ENCODE assay signal across 27 cellular contexts in the genomic region with DNA sequence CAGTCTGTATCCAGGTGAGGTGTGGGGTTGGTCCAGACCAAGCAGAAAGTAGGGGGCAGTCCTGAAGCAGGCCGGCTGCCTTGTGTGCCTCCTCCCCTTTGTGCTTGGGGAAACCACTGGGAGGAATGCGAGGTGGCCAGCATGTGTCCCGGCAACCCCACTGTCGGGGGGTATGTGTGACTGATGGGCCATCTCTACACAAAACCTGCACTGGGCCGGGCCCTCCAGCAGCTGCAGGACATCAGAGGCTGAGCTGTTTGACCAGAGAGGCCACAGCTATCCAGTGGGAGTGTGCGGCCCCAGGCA. TPM values are rescaled to one million over a fixed set of nuclear protein-coding genes. Genes with fewer than 3 reads are reported as not detected.
DNase-seq lines count a peak whose midpoint lies in the region; ATAC-seq and TF ChIP-seq lines count a peak whose summit lies in the region.
"Had no signal": no experiment of that assay in that cellular context is flagged by ENCODE, and none has a peak within 500 bp of the region (broad histone marks: within the 10 kb centered on the region; RNA-seq: fewer than 3 reads in every experiment).

No MANE protein-coding gene starts in this region.

- in situ Hi-C loops in KBM-7 (cut with MboI; ENCODE audit: low pct_unique_long_range_greater_than_20kb, low sequenced_read_pairs) = no loop called here

- H3K4me1 ChIP-seq in neuronal stem cell (ENCODE audit: control insufficient read depth in 2 of 2, insufficient read depth in 1 of 2, low read depth in 1 of 2, low read length in 2 of 2) = peaks cover 17 to 25% of the 10 kb centered on the region in 2 donors
- H3K4me1 ChIP-seq: breast epithelium had no signal

- intact Hi-C loops in Calu3 (cut with micrococcal nuclease; ENCODE audit: unreplicated experiment) = no loop called here

- no peak overlapping the region for H3K4me3 ChIP-seq in neuronal stem cell (ENCODE audit: low read length in 2 of 2)
- H3K4me3 ChIP-seq: adrenal gland, breast epithelium, colonic mucosa, left lung, mucosa of descending colon, tibial nerve had no signal

- peak overlapping the region; percentile 46 for H2BK12ac ChIP-seq in neuronal stem cell (ENCODE audit: low read length)

- no peak overlapping the region for H2AFZ ChIP-seq in neuronal stem cell (ENCODE audit: low read length)

- no peaks in the 10 kb centered on the region for H3K9me3 Mint-ChIP-seq in Calu3 (ENCODE audit: low read depth, unreplicated experiment)
- H3K9me3 Mint-ChIP-seq: activated T-cell treated with anti-CD3 and anti-CD28 coated beads, Interleukin-2, amount 50 U/mL, for 24 hours had no signal

- ATAC-seq in GM21390 (IDR thresholded peaks at IDR 0.05; ENCODE audit: unreplicated experiment) (no peak), HG02870 (IDR thresholded peaks at IDR 0.05; ENCODE audit: unreplicated experiment) (no peak)
- ATAC-seq: left lung had no signal

- no peak overlapping the region for H2BK5ac ChIP-seq in neuronal stem cell (ENCODE audit: low read length)

- no peaks in the 10 kb centered on the region for H3K27me3 ChIP-seq in neuronal stem cell (ENCODE audit: control insufficient read depth in 3 of 3, insufficient read depth in 3 of 3, low read depth in 1 of 3, low read length in 3 of 3)
- H3K27me3 ChIP-seq: adrenal gland, breast epithelium, colonic mucosa, left lung, neutrophil, tibial nerve had no signal

- TF ChIP-seq CTCF in Calu3 (IDR thresholded peaks at IDR 0.05; ENCODE audit: unreplicated experiment) = no peak

- no peak overlapping the region for H3K4me3 Mint-ChIP-seq in Calu3 (ENCODE audit: low read depth, unreplicated experiment)
- H3K4me3 Mint-ChIP-seq: activated T-cell treated with anti-CD3 and anti-CD28 coated beads, Interleukin-2, amount 50 U/mL, for 24 hours; B cell had no signal

- H3K9ac ChIP-seq in neuronal stem cell (ENCODE audit: low read depth, low read length, poor library complexity) = no peak overlapping the region
- H3K9ac ChIP-seq: KMS-11 had no signal

- H3K14ac ChIP-seq in neuronal stem cell (ENCODE audit: low read length) = no peak overlapping the region

- H3K79me1 ChIP-seq in neuronal stem cell (ENCODE audit: low read depth, low read length) = no peaks in the 10 kb centered on the region

- H3K36me3 ChIP-seq in neuronal stem cell (replicated peaks in 1 of 2; ENCODE audit: control insufficient read depth in 2 of 2, insufficient read depth in 2 of 2, low read length in 2 of 2) = no peaks in the 10 kb centered on the region
- H3K36me3 ChIP-seq: adrenal gland, breast epithelium, colonic mucosa, left lung, neutrophil, tibial nerve had no signal

- H2BK120ac ChIP-seq in neuronal stem cell (ENCODE audit: low read depth, low read length) = no peak overlapping the region

- H3K18ac ChIP-seq in neuronal stem cell (ENCODE audit: low read length) = peak overlapping the region; percentile 76

- H3K27ac Mint-ChIP-seq in Calu3 (ENCODE audit: unreplicated experiment) = peak overlapping the region; percentile 86
- H3K27ac Mint-ChIP-seq: activated T-cell treated with anti-CD3 and anti-CD28 coated beads, Interleukin-2, amount 50 U/mL, for 24 hours; B cell had no signal

- no peak overlapping the region for H4K91ac ChIP-seq in neuronal stem cell (ENCODE audit: low read depth, low read length, poor library complexity)

- no CpG with 5 or more reads among the region's 6 CpGs for WGBS in neuronal stem cell (ENCODE audit: extremely low coverage in 2 of 2, insufficient read length in 2 of 2, insufficient replicate concordance in 1 of 2), 2 donors

- H3K4me2 ChIP-seq in neuronal stem cell (ENCODE audit: insufficient read depth, low read length, poor library complexity, severe bottlenecking) = no peak overlapping the region
- H3K4me2 ChIP-seq: KMS-11 had no signal

- H3K23ac ChIP-seq in neuronal stem cell (ENCODE audit: low read depth, low read length, poor library complexity) = peak overlapping the region; percentile 90

- no TSS peak for BruUV-seq in Calu3 (replicated peaks; lab: Mats Ljungman, UMichigan)

- CTCF ChIA-PET in Calu3 (lab: Charles Lee) = interaction anchor here (0.6 kb wide), 1 partner anchor 143 kb away, joined by 5 read pairs; no protein-coding TSS in a partner anchor

- peaks cover 44% of the 10 kb centered on the region for H3K36me3 Mint-ChIP-seq in Calu3 (ENCODE audit: insufficient read depth, unreplicated experiment)

- no peak overlapping the region for H4K8ac ChIP-seq in neuronal stem cell (ENCODE audit: low read depth, low read length)

- H3K9me3 ChIP-seq in neuronal stem cell (replicated peaks in 1 of 2; ENCODE audit: control insufficient read depth in 2 of 2, insufficient read depth in 1 of 2, low read depth in 1 of 2, low read length in 2 of 2) = no peaks in the 10 kb centered on the region
- H3K9me3 ChIP-seq: adrenal gland, breast epithelium, colonic mucosa, left lung, mucosa of descending colon, neutrophil, tibial nerve had no signal

- DNase-seq in Calu3 (no peak), RPMI7951 (ENCODE audit: low read depth) (peak; percentile 89), glomerular visceral epithelial cell (ENCODE audit: extremely low spot score) (peak; percentile 51), neuronal stem cell (ENCODE audit: low spot score) (no peak), KBM-7 (no peak), KG1 (lab: John Stamatoyannopoulos, UW) (no peak)
- DNase-seq: activated CD4-positive, CD25-positive, alpha-beta regulatory T cell treated with anti-CD3 and anti-CD28 coated beads, Interleukin-2, amount 50 U/mL, for 72 hours; activated naive CD4-positive, alpha-beta T cell; activated T-cell treated with anti-CD3 and anti-CD28 coated beads, Interleukin-2, amount 50 U/mL, for 24 hours; adrenal gland; DND-41; left lung; mucosa of descending colon; MV-4-11; NCI-H1694 treated with DMSO at 0.1 percent for 48 hours; NCI-H526 treated with DMSO at 0.1 percent for 48 hours; Right ventricle myocardium superior; stimulated activated CD4-positive, alpha-beta T cell treated with anti-CD3 and anti-CD28 coated beads, Interleukin-4, amount 100 ng/mL, for 1 hour; stimulated activated naive CD4-positive, alpha-beta T cell treated with Interleukin-2 at 50 U/mL for 16 hours had no signal

- no peak overlapping the region for H3K27ac ChIP-seq in neuronal stem cell (replicated peaks; ENCODE audit: low read length)
- H3K27ac ChIP-seq: breast epithelium, KMS-11, neutrophil, tibial nerve had no signal

- H3K27me3 Mint-ChIP-seq in Calu3 (ENCODE audit: unreplicated experiment) = no peaks in the 10 kb centered on the region

- peaks cover 75% of the 10 kb centered on the region for H3K4me1 Mint-ChIP-seq in Calu3 (ENCODE audit: low read depth, unreplicated experiment)
- H3K4me1 Mint-ChIP-seq: B cell had no signal

- H2AK5ac ChIP-seq in neuronal stem cell (ENCODE audit: low read depth, low read length) = peak overlapping the region; percentile 77

- H2BK15ac ChIP-seq in neuronal stem cell (ENCODE audit: low read length) = peak overlapping the region; percentile 88

- H3K4ac ChIP-seq in neuronal stem cell (ENCODE audit: low read length) = no peak overlapping the region

RNA-seq across cellular contexts. Expression of gene TMEM51, which starts 33.3 kb away (rescaled TPM):
- total RNA-seq in Calu3 (2022) = 43.6 and 47.6 TPM in 2 replicates
- 19.9 and 23.4 TPM in 2 replicates for total RNA-seq in RPMI7951 (2014; rRNA removed; shearing (Covaris generic))
- polyA plus RNA-seq in neuronal stem cell (2013, experiment 1 of 2) = 9.6 TPM
- 9.7 TPM for polyA plus RNA-seq in neuronal stem cell (2013, experiment 2 of 2)

Comparison
In these comparisons a context has a peak if more than half of its experiments do, and no peak if none do; other contexts are left out.
1. DNase-seq: peak in RPMI7951 (single experiment) and glomerular visceral epithelial cell (single experiment); none in Calu3 (single experiment), neuronal stem cell (single experiment), KBM-7 (single experiment) and KG1 (single experiment).